Comparison of ENCODE assay signal across 9 cellular contexts in the genomic region with DNA sequence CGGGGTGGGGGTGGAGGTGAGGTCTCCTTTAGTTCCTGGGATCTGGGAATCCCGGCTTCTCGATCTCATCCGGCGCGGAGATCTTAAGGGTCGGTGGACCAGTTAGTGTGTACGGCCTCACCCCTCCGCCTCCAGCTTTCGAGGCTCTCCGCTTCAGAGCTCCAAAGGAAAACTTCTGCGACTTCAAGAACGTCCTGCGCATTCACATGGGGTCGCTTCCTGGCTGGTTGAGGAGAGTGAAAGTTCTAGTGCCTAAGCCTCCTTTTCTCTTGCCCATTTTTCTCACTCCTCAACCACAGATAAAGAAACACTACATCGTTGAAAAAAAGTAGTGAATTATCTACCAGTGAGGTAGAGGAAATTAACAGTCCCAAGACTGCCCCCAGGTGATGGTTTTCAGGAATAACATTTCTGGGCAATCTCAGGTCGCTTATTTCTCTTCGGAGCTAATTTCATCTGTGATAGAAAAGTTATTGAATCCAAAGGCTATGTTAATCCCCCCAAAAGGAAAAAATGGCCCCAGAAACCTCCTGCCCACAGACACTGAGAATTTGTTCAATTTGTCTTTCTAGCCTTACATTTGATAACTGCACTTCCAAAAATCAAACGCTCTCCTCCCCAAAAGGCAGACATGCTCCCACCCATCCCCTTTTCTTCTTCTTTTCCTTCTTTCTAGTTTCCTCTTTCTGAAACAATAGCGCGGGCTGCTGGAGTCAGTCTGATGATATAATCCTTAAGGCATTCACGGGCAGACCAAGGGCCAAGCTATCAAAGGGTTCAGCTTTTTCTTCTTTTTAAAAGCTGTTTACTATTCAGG. TPM values are rescaled to one million over a fixed set of nuclear protein-coding genes. Genes with fewer than 3 reads are reported as not detected.
A peak's percentile ranks its signal among the peaks of the same experiment; 100 is the strongest.
DNase-seq lines count a peak whose midpoint lies in the region; ATAC-seq and TF ChIP-seq lines count a peak whose summit lies in the region.
"Had no signal": no experiment of that assay in that cellular context is flagged by ENCODE, and none has a peak within 500 bp of the region (broad histone marks: within the 10 kb centered on the region; RNA-seq: fewer than 3 reads in every experiment).

No MANE protein-coding gene starts in this region.

- peak; percentile 1 to 60 (median 49) for DNase-seq in NCI-H1417 (lab: John Stamatoyannopoulos, UW)
- no peak for DNase-seq in NCI-H1417 treated with DMSO at 0.1 percent for 48 hours (lab: John Stamatoyannopoulos, UW)
- DNase-seq in HCEC 1CT = peak; percentile 56
- peak; percentile 67 for DNase-seq in NCI-H2107 treated with DMSO at 0.1 percent for 48 hours (lab: John Stamatoyannopoulos, UW; ENCODE audit: unreplicated experiment)
- peak in 1 of 2 donors; percentile 36 for DNase-seq in heart right ventricle
- no peak for DNase-seq in prostate gland (ENCODE audit: low spot score)
- DNase-seq in stimulated activated CD4-positive, alpha-beta T cell treated with anti-CD3 and anti-CD28 coated beads, Interleukin-4, amount 100 ng/mL, for 24 hours = no peak

- peaks cover 53% of the 10 kb centered on the region for H3K27me3 Mint-ChIP-seq in activated T-helper 17 cell treated with anti-CD3 and anti-CD28 coated beads, Interleukin-2, amount 50 U/mL, for 72 hours

- H3K9me3 ChIP-seq in heart right ventricle = no peaks in the 10 kb centered on the region
- H3K9me3 ChIP-seq in prostate gland = no peaks in the 10 kb centered on the region

- no peak overlapping the region for H3K27ac ChIP-seq in heart right ventricle
- H3K27ac ChIP-seq in prostate gland = no peak overlapping the region

- H3K36me3 Mint-ChIP-seq in activated T-helper 17 cell treated with anti-CD3 and anti-CD28 coated beads, Interleukin-2, amount 50 U/mL, for 72 hours (ENCODE audit: low read depth) = peaks cover 20% of the 10 kb centered on the region

- H3K4me3 Mint-ChIP-seq in activated T-helper 17 cell treated with anti-CD3 and anti-CD28 coated beads, Interleukin-2, amount 50 U/mL, for 72 hours = peak overlapping the region; percentile 56

- 5 to 6% methylated on average over 22 of the region's 22 CpGs for WGBS in heart right ventricle, 2 donors
- 4% methylated on average over 22 of the region's 22 CpGs for WGBS in prostate gland

- H3K27me3 ChIP-seq in heart right ventricle (peaks cover 23 to 77% (median 63%) of the 10 kb centered on the region in 7 donors), prostate gland (replicated peaks; ENCODE audit: insufficient read depth) (peaks cover 20% of the 10 kb centered on the region)

- intact Hi-C loops in heart right ventricle (cut with DNase I) (loop anchor here in 9 of 10 donors (1.0 to 10.0 kb wide), 8 partner anchors 704 to 861 kb away; no protein-coding TSS in a partner anchor), prostate gland (cut with DNase I) (loop anchor here (5.0 kb wide), 1 partner anchor 856 kb away; no protein-coding TSS in a partner anchor)

- no peak for TF ChIP-seq POLR2A in prostate gland (IDR thresholded peaks at IDR 0.05)

- H3K4me1 ChIP-seq in heart right ventricle = peaks cover 10 to 32% (median 19%) of the 10 kb centered on the region in 9 donors
- H3K4me1 ChIP-seq in prostate gland (replicated peaks) = peaks cover 3% of the 10 kb centered on the region

- peak; percentile 26 to 74 (median 65) for TF ChIP-seq CTCF in heart right ventricle (IDR thresholded peaks at IDR 0.05)
- TF ChIP-seq CTCF in prostate gland (IDR thresholded peaks at IDR 0.05) = peak in 3 of 4 experiments; percentile 37 to 54 (median 46)

- peaks cover 7% of the 10 kb centered on the region for H3K9me3 Mint-ChIP-seq in activated T-helper 17 cell treated with anti-CD3 and anti-CD28 coated beads, Interleukin-2, amount 50 U/mL, for 72 hours

- H3K4me3 ChIP-seq in heart right ventricle = peak overlapping the region; percentile 7 to 39 (median 32)
- H3K4me3 ChIP-seq in prostate gland = peak overlapping the region in 1 of 2 donors; percentile 10

- no peak overlapping the region for H3K27ac Mint-ChIP-seq in activated T-helper 17 cell treated with anti-CD3 and anti-CD28 coated beads, Interleukin-2, amount 50 U/mL, for 72 hours

- H3K4me1 Mint-ChIP-seq in activated T-helper 17 cell treated with anti-CD3 and anti-CD28 coated beads, Interleukin-2, amount 50 U/mL, for 72 hours = no peaks in the 10 kb centered on the region

- no peak for ATAC-seq in activated T-helper 17 cell treated with anti-CD3 and anti-CD28 coated beads, Interleukin-2, amount 50 U/mL, for 72 hours (replicated peaks)
- peak in 7 of 8 donors; percentile 53 to 85 (median 72) for ATAC-seq in heart right ventricle

- H3K36me3 ChIP-seq in heart right ventricle (no peaks in the 10 kb centered on the region), prostate gland (no peaks in the 10 kb centered on the region)

RNA-seq across cellular contexts. Expression of a gene that starts 20.5 kb away (rescaled TPM):
- total RNA-seq in activated T-helper 17 cell treated with anti-CD3 and anti-CD28 coated beads, Interleukin-2, amount 50 U/mL, for 72 hours = not detected
- total RNA-seq in heart right ventricle = 1 to 10 TPM in 2 of 10 donors, under 1 TPM in 8; 0.18 to 1.1 (median 0.50) TPM
- under 1 TPM; 0.44 to 0.45 TPM for polyA plus RNA-seq in heart right ventricle
- under 1 TPM; 0.40 to 0.87 TPM for total RNA-seq in prostate gland
- total RNA-seq: CD4-positive, CD25-positive, alpha-beta regulatory T cell had no signal
- polyA plus RNA-seq: CD4-positive, CD25-positive, alpha-beta regulatory T cell had no signal

Comparison
In these comparisons a context has a peak if more than half of its experiments do, and no peak if none do; other contexts are left out.
1. DNase-seq: peak in NCI-H1417 (3 of 3), HCEC 1CT (single experiment) and NCI-H2107 treated with DMSO at 0.1 percent for 48 hours (single experiment); none in NCI-H1417 treated with DMSO at 0.1 percent for 48 hours (single experiment), prostate gland (single experiment) and stimulated activated CD4-positive, alpha-beta T cell treated with anti-CD3 and anti-CD28 coated beads, Interleukin-4, amount 100 ng/mL, for 24 hours (single experiment).